10 cellular contexts compared by ENCODE assay signal in genomic region chr7:29955799-29956476, GRCh38. TPM values are rescaled to one million over a fixed set of nuclear protein-coding genes. Genes with fewer than 3 reads are reported as not detected.
DNase-seq lines count a peak whose midpoint lies in the region; ATAC-seq and TF ChIP-seq lines count a peak whose summit lies in the region.
"Had no signal": no experiment of that assay in that cellular context is flagged by ENCODE, and none has a peak within 500 bp of the region (broad histone marks: within the 10 kb centered on the region; RNA-seq: fewer than 3 reads in every experiment).

No MANE protein-coding gene starts in this region.

- H3K4me3 Mint-ChIP-seq in progenitor cell of endocrine pancreas (ENCODE audit: low read depth), result peak overlapping the region; percentile 17

- no peaks in the 10 kb centered on the region for H3K9me3 Mint-ChIP-seq in progenitor cell of endocrine pancreas (ENCODE audit: low read depth)

- H2AFZ ChIP-seq in smooth muscle cell (ENCODE audit: low read depth) (no peak overlapping the region), GM23248 (no peak overlapping the region)

- H3K9me3 ChIP-seq in smooth muscle cell (replicated peaks; ENCODE audit: low read depth), result no peaks in the 10 kb centered on the region
- no peaks in the 10 kb centered on the region for H3K9me3 ChIP-seq in GM23248 (ENCODE audit: low read depth)

- H4K20me1 ChIP-seq in smooth muscle cell (ENCODE audit: low read depth) (peaks cover 76% of the 10 kb centered on the region), GM23248 (ENCODE audit: insufficient read depth) (no peaks in the 10 kb centered on the region)

- peak; percentile 85 for ATAC-seq in HG02759 (IDR thresholded peaks at IDR 0.05; ENCODE audit: unreplicated experiment)

- in situ Hi-C loops in GM23248 (cut with MboI), result no loop called here

- 80% methylated on average over 7 of the region's 7 CpGs for WGBS in smooth muscle cell (ENCODE audit: low lambda C conversion rate)
- 79 to 85% methylated on average over 7 of the region's 7 CpGs for WGBS in GM23248 (ENCODE audit: low coverage in 1 of 2, low lambda C conversion rate in 2 of 2, missing lambda C conversion rate in 2 of 2), 2 experiments

- H3K9ac ChIP-seq in smooth muscle cell (ENCODE audit: low read depth) (no peak overlapping the region), GM23248 (no peak overlapping the region)

- peaks cover 18% of the 10 kb centered on the region for H3K36me3 Mint-ChIP-seq in progenitor cell of endocrine pancreas (ENCODE audit: insufficient read depth)

- peaks cover 7% of the 10 kb centered on the region for H3K4me1 ChIP-seq in smooth muscle cell (ENCODE audit: low read depth)
- peaks cover 14% of the 10 kb centered on the region for H3K4me1 ChIP-seq in GM23248 (ENCODE audit: insufficient read depth)

- H3K4me2 ChIP-seq in smooth muscle cell (no peak overlapping the region), GM23248 (ENCODE audit: unreplicated experiment) (no peak overlapping the region)

- H3K27me3 Mint-ChIP-seq in progenitor cell of endocrine pancreas, result no peaks in the 10 kb centered on the region

- H3K36me3 ChIP-seq in smooth muscle cell (ENCODE audit: low read depth) (peaks cover 8% of the 10 kb centered on the region), GM23248 (ENCODE audit: low read depth) (peaks cover 23% of the 10 kb centered on the region; the same call in 1 of the 2 replicates)

- H3F3A ChIP-seq in smooth muscle cell (ENCODE audit: low read depth), result no peaks in the 10 kb centered on the region
- no peaks in the 10 kb centered on the region for H3F3A ChIP-seq in GM23248 (ENCODE audit: insufficient read depth)

- H3K27ac ChIP-seq in smooth muscle cell (ENCODE audit: low read depth) (no peak overlapping the region), GM23248 (no peak overlapping the region)
- H3K27ac ChIP-seq: 22Rv1 had no signal

- H3K4me1 Mint-ChIP-seq in progenitor cell of endocrine pancreas (ENCODE audit: low read depth), result peaks cover 31% of the 10 kb centered on the region

- H3K79me2 ChIP-seq in smooth muscle cell (ENCODE audit: low read depth) (peaks cover 45% of the 10 kb centered on the region), GM23248 (ENCODE audit: insufficient read depth) (peaks cover 44% of the 10 kb centered on the region)

- TF ChIP-seq CTCF in progenitor cell of endocrine pancreas (IDR thresholded peaks at IDR 0.05; ENCODE audit: unreplicated experiment) (no peak), smooth muscle cell (IDR thresholded peaks at IDR 0.05; ENCODE audit: borderline replicate concordance, insufficient read depth, poor library complexity, severe bottlenecking) (no peak)

- H3K4me3 ChIP-seq in smooth muscle cell (no peak overlapping the region), GM23248 (no peak overlapping the region)

- no peaks in the 10 kb centered on the region for H3K27me3 ChIP-seq in smooth muscle cell (ENCODE audit: low read depth)
- H3K27me3 ChIP-seq in GM23248 (replicated peaks; ENCODE audit: insufficient read depth), result no peaks in the 10 kb centered on the region

- DNase-seq in NCI-H1436 (lab: John Stamatoyannopoulos, UW) (peak; percentile 5), NCI-H1436 treated with DMSO at 0.1 percent for 48 hours (lab: John Stamatoyannopoulos, UW) (no peak), SIG-M5 treated with dmso at 0.1 percent for 504 hours (lab: John Stamatoyannopoulos, UW; ENCODE audit: unreplicated experiment) (peak; percentile 62), progenitor cell of endocrine pancreas (ENCODE audit: low spot score, unreplicated experiment) (no peak), smooth muscle cell (lab: John Stamatoyannopoulos, UW; ENCODE audit: unreplicated experiment) (no peak), kidney glomerular epithelial cell (lab: John Stamatoyannopoulos, UW) (no peak), GM23248 (no peak)
- DNase-seq: IMR-90 had no signal

- H3K9me2 ChIP-seq in GM23248 (ENCODE audit: insufficient read depth), result no peaks in the 10 kb centered on the region

- H3K27ac Mint-ChIP-seq in progenitor cell of endocrine pancreas, result peak overlapping the region; percentile 94

RNA-seq across cellular contexts. Expression of gene SCRN1, which starts 33.7 kb away (rescaled TPM):
- total RNA-seq in progenitor cell of endocrine pancreas (53.4 and 60.4 TPM in 2 replicates), smooth muscle cell (84.9 and 93.0 TPM in 2 replicates)
- polyA plus RNA-seq in smooth muscle cell (58.7 and 67.5 TPM in 2 replicates), GM23248 (2016; fragmentation: Nextera tagmentation; extraction: Ambion mirVana) (57.6 and 58.8 TPM in 2 replicates)
- 80.0 and 82.2 TPM in 2 replicates for total RNA-seq in GM23248 (2014; rRNA removed; shearing (Covaris generic))

Comparison
In these comparisons a context has a peak if more than half of its experiments do, and no peak if none do; other contexts are left out.
1. DNase-seq: peak in NCI-H1436 (single experiment) and SIG-M5 treated with dmso at 0.1 percent for 504 hours (single experiment); none in NCI-H1436 treated with DMSO at 0.1 percent for 48 hours (single experiment), progenitor cell of endocrine pancreas (single experiment), smooth muscle cell (single experiment), kidney glomerular epithelial cell (single experiment) and GM23248 (single experiment).